ENCODE assay signal across 8 cellular contexts in genomic region chr17:1716076-1716911, GRCh38.
A peak's percentile ranks its signal among the peaks of the same experiment; 100 is the strongest.
DNase-seq lines count a peak whose midpoint lies in the region; ATAC-seq lines count a peak whose summit lies in the region.

No MANE protein-coding gene starts in this region.

- DNase-seq in 8988T (peak; percentile 97), NCI-H2107 treated with DMSO at 0.1 percent for 48 hours (lab: John Stamatoyannopoulos, UW; ENCODE audit: unreplicated experiment) (peak; percentile 94), UCSD-AML1 (lab: John Stamatoyannopoulos, UW; ENCODE audit: unreplicated experiment) (peak; percentile 100), brain pericyte (ENCODE audit: low read depth, low spot score) (peak; percentile 100), skeletal muscle cell (ENCODE audit: low read depth) (peak; percentile 100)

- ATAC-seq in GM18520 (IDR thresholded peaks at IDR 0.05; ENCODE audit: unreplicated experiment) (peak; percentile 65), HG03064 (IDR thresholded peaks at IDR 0.05; ENCODE audit: low read depth, unreplicated experiment) (peak; percentile 75)

- peak overlapping the region; percentile 72 for H3K4me3 ChIP-seq in iPS-11a (ENCODE audit: low read depth, low read length)
- H3K4me3 ChIP-seq in skeletal muscle cell (ENCODE audit: low read depth, low read length): peak overlapping the region; percentile 81

Comparison
In these comparisons a context has a peak if more than half of its experiments do, and no peak if none do; other contexts are left out.
1. Peak in every context shown above with its lines: DNase-seq, ATAC-seq and H3K4me3 ChIP-seq.